Comparison of ENCODE assay signal across 27 cellular contexts in genomic region chr11:104146421-104146820, GRCh38. TPM values are rescaled to one million over a fixed set of nuclear protein-coding genes. Genes with fewer than 3 reads are reported as not detected.
DNase-seq lines count a peak whose midpoint lies in the region; ATAC-seq and TF ChIP-seq lines count a peak whose summit lies in the region.
"Had no signal": no experiment of that assay in that cellular context is flagged by ENCODE, and none has a peak within 500 bp of the region (broad histone marks: within the 10 kb centered on the region; RNA-seq: fewer than 3 reads in every experiment).

No MANE protein-coding gene starts in this region.

- H3K9me3 ChIP-seq in tibial nerve = no peaks in the 10 kb centered on the region
- H3K9me3 ChIP-seq: colonic mucosa, pancreas, spleen had no signal

- no peaks in the 10 kb centered on the region for H3K4me1 ChIP-seq in tibial nerve
- H3K4me1 ChIP-seq: colonic mucosa, right atrium auricular region, spleen had no signal

- H3K4me3 ChIP-seq in BJ (ENCODE audit: low read depth, low read length) (no peak overlapping the region), tibial nerve (no peak overlapping the region)
- H3K4me3 ChIP-seq: colonic mucosa, GM23338, pancreas, right atrium auricular region, spleen had no signal

- no peaks in the 10 kb centered on the region for H3K9me3 Mint-ChIP-seq in activated T-cell treated with anti-CD3 and anti-CD28 coated beads, Interleukin-2, amount 50 U/mL, for 72 hours
- H3K9me3 Mint-ChIP-seq: CD4-positive, alpha-beta T cell; GM23338 had no signal

- DNase-seq in BJ (ENCODE audit: low read depth) = peak; percentile 68
- DNase-seq in DMS53 treated with DMSO at 0.1 percent for 48 hours (lab: John Stamatoyannopoulos, UW; ENCODE audit: unreplicated experiment) = peak; percentile 40
- peak; percentile 22 to 70 for DNase-seq in NCI-H524 (lab: John Stamatoyannopoulos, UW)
- DNase-seq in astrocyte of the hippocampus (ENCODE audit: low read depth, low spot score) = peak; percentile 9
- no peak for DNase-seq in KG1 (lab: John Stamatoyannopoulos, UW)
- DNase-seq in tibial nerve (ENCODE audit: low spot score in 2 of 2) = no peak
- no peak for DNase-seq in activated T-cell treated with anti-CD3 and anti-CD28 coated beads, Interleukin-2, amount 50 U/mL, for 72 hours
- DNase-seq: activated CD4-positive, alpha-beta T cell treated with anti-CD3 and anti-CD28 coated beads, Interleukin-2, amount 50 U/mL, for 48 hours; activated CD8-positive, alpha-beta memory T cell treated with anti-CD3 and anti-CD28 coated beads, Interleukin-2, amount 50 U/mL, for 48 hours; CD4-positive, alpha-beta T cell; colonic mucosa; DMS79 treated with DMSO at 0.1 percent for 48 hours; endodermal cell; head of caudate nucleus; left cardiac atrium; mesendoderm; naive thymus-derived CD8-positive, alpha-beta T cell; pancreas; RPMI8226; spleen; stimulated activated CD4-positive, alpha-beta T cell treated with anti-CD3 and anti-CD28 coated beads, Interleukin-4, amount 100 ng/mL, for 24 hours; stimulated activated naive CD4-positive, alpha-beta T cell treated with Interleukin-2 at 50 U/mL for 16 hours; T-helper 9 cell had no signal

- 86 to 87% methylated on average over 3 of the region's 3 CpGs for WGBS in tibial nerve, 2 donors

- no peaks in the 10 kb centered on the region for H3K4me1 Mint-ChIP-seq in activated T-cell treated with anti-CD3 and anti-CD28 coated beads, Interleukin-2, amount 50 U/mL, for 72 hours (ENCODE audit: low read depth)
- H3K4me1 Mint-ChIP-seq: endodermal cell had no signal

- ATAC-seq in GM21717 (IDR thresholded peaks at IDR 0.05; ENCODE audit: unreplicated experiment) = no peak
- no peak for ATAC-seq in activated T-cell treated with anti-CD3 and anti-CD28 coated beads, Interleukin-2, amount 50 U/mL, for 72 hours (replicated peaks in 1 of 2)
- ATAC-seq: GM23338; left cardiac atrium; naive thymus-derived CD8-positive, alpha-beta T cell; pancreas; WTC11 had no signal

- POLR2A ChIA-PET in BJ (lab: Charles Lee) = no interaction called here

- CTCF ChIA-PET in BJ (lab: Yijun Ruan, JAX) = interaction anchor here (0.9 kb wide), 1 partner anchor 103 kb away, joined by 3 read pairs; no protein-coding TSS in a partner anchor

- no peak for TF ChIP-seq EP300 in tibial nerve (IDR thresholded peaks at IDR 0.05)

- H3K27ac Mint-ChIP-seq in activated T-cell treated with anti-CD3 and anti-CD28 coated beads, Interleukin-2, amount 50 U/mL, for 72 hours = no peak overlapping the region
- H3K27ac Mint-ChIP-seq: CD4-positive, alpha-beta T cell; endodermal cell; GM23338; naive thymus-derived CD8-positive, alpha-beta T cell; WTC11 had no signal

- H3K36me3 ChIP-seq in BJ (ENCODE audit: control insufficient read depth, insufficient read depth, low read length) (no peaks in the 10 kb centered on the region), tibial nerve (no peaks in the 10 kb centered on the region)
- H3K36me3 ChIP-seq: colonic mucosa, pancreas, right atrium auricular region, spleen had no signal

- no peak overlapping the region for H3K27ac ChIP-seq in tibial nerve
- H3K27ac ChIP-seq: colonic mucosa, pancreas, right atrium auricular region, spleen had no signal

- no peak for TF ChIP-seq CTCF in BJ (IDR thresholded peaks at IDR 0.05; ENCODE audit: insufficient read depth, low read depth, low read length)
- no peak for TF ChIP-seq CTCF in tibial nerve (IDR thresholded peaks at IDR 0.05)

- no peaks in the 10 kb centered on the region for H3K27me3 Mint-ChIP-seq in activated T-cell treated with anti-CD3 and anti-CD28 coated beads, Interleukin-2, amount 50 U/mL, for 72 hours (ENCODE audit: low read depth)
- H3K27me3 Mint-ChIP-seq: CD4-positive, alpha-beta T cell; naive thymus-derived CD8-positive, alpha-beta T cell had no signal

- H3K4me3 Mint-ChIP-seq in activated T-cell treated with anti-CD3 and anti-CD28 coated beads, Interleukin-2, amount 50 U/mL, for 72 hours = no peak overlapping the region
- H3K4me3 Mint-ChIP-seq: CD4-positive, alpha-beta T cell; endodermal cell; GM23338; naive thymus-derived CD8-positive, alpha-beta T cell; WTC11 had no signal

- H3K27me3 ChIP-seq in BJ (ENCODE audit: control insufficient read depth, insufficient read depth, low read length) (no peaks in the 10 kb centered on the region), tibial nerve (no peaks in the 10 kb centered on the region)
- H3K27me3 ChIP-seq: colonic mucosa, pancreas, right atrium auricular region, spleen had no signal

- TF ChIP-seq POLR2A in tibial nerve (IDR thresholded peaks at IDR 0.05) = no peak

- no peaks in the 10 kb centered on the region for H3K36me3 Mint-ChIP-seq in activated T-cell treated with anti-CD3 and anti-CD28 coated beads, Interleukin-2, amount 50 U/mL, for 72 hours (ENCODE audit: insufficient read depth in 2 of 2)
- H3K36me3 Mint-ChIP-seq: naive thymus-derived CD8-positive, alpha-beta T cell had no signal

RNA-seq across cellular contexts. Expression of gene PDGFD, which starts 17.5 kb away (rescaled TPM):
- 0.72 and 1.2 TPM in 2 replicates for polyA plus RNA-seq in BJ (2011; rRNA removed)
- polyA minus RNA-seq in BJ (2011; rRNA and poly(A)+ RNA removed) = 0.15 and 0.43 TPM in 2 replicates
- total RNA-seq in tibial nerve = 10 to 100 TPM; 26.0 to 72.4 (median 29.6) TPM
- total RNA-seq in activated T-cell treated with anti-CD3 and anti-CD28 coated beads, Interleukin-2, amount 50 U/mL, for 72 hours = under 1 TPM in 1 of 2 donors, not detected in 1; 0.05 TPM
- total RNA-seq: CD4-positive, alpha-beta T cell had no signal

Comparison
In these comparisons a context has a peak if more than half of its experiments do, and no peak if none do; other contexts are left out.
1. DNase-seq: peak in BJ (single experiment), DMS53 treated with DMSO at 0.1 percent for 48 hours (single experiment), NCI-H524 (2 of 2) and astrocyte of the hippocampus (single experiment); none in KG1 (single experiment), tibial nerve (0 of 2) and activated T-cell treated with anti-CD3 and anti-CD28 coated beads, Interleukin-2, amount 50 U/mL, for 72 hours (0 of 2).
2. RNA of gene PDGFD, which starts 17.5 kb away (total RNA-seq): 26.0 to 72.4 TPM in tibial nerve; 0.05 TPM in activated T-cell treated with anti-CD3 and anti-CD28 coated beads, Interleukin-2, amount 50 U/mL, for 72 hours; every median in the first group is over 10 times any median in the second.